ENCODE assay signal across 8 cellular contexts in the genomic region with DNA sequence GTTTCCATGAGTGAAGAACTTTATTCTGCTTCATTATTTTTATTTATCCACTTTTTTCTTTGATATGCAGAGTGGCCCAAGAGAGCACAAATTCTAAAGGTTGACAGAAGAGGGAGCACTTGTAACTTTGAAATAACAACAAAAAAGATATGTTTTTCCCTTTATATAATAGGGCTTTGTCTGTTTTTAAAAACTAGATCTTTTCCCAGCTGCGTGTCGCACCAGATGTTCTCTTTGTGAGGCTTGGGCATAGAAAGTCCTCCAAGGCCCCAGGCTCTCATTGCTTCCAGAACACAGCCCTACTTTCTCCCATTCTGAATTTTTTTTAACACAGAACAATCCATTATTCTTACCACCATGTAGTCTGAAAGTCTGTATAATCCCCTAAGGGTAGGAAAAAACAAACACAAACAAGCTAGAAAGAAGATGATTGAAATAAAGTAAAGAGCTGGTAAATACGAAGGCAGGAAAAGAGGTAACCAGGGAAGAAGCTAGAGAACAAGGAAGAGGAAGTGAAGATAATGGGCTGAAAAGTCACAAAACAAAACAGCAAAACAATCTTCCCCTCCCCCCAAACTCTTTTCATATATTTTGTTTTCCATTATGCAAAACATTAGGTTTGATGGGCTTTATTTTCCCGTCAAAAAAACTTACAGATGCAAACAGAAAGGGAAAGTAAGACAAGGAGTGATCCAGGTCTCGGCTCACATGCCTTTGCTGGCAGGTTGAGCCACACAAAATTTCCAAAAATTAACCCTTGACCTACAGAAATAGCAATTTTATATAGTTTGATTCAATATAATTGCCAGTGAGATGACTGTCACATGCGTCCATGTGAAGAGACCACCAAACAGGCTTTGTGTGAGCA.
A peak's percentile ranks its signal among the peaks of the same experiment; 100 is the strongest.
DNase-seq lines count a peak whose midpoint lies in the region; ATAC-seq and TF ChIP-seq lines count a peak whose summit lies in the region.

No MANE protein-coding gene starts in this region.

- no peaks in the 10 kb centered on the region for H3K27me3 ChIP-seq in PC-3 (ENCODE audit: low read length)
- H3K27me3 ChIP-seq in neural cell (ENCODE audit: insufficient read depth, low read depth, low read length): no peaks in the 10 kb centered on the region

- H3K36me3 ChIP-seq in PC-3 (ENCODE audit: low read depth, low read length): no peaks in the 10 kb centered on the region
- no peaks in the 10 kb centered on the region for H3K36me3 ChIP-seq in neural cell (ENCODE audit: insufficient read depth, low read length)

- H3K9ac ChIP-seq in PC-3 (ENCODE audit: low read length) (peak overlapping the region; percentile 16; the same call in 1 of the 2 replicates), neural cell (ENCODE audit: low read length) (no peak overlapping the region)

- H3K27ac ChIP-seq in PC-3 (ENCODE audit: low read length) (no peak overlapping the region), neural cell (ENCODE audit: low read length) (no peak overlapping the region)

- TF ChIP-seq CTCF in PC-3 (conservative IDR thresholded peaks at IDR 0.05; ENCODE audit: low read depth, low read length) (peak; percentile 77), epithelial cell of esophagus (IDR thresholded peaks at IDR 0.05; ENCODE audit: insufficient read depth, low read depth, low read length, missing control alignments) (peak; percentile 43), neural cell (IDR thresholded peaks at IDR 0.05; ENCODE audit: poor library complexity, severe bottlenecking) (peak; percentile 48)

- intact Hi-C loops in PC-3 (cut with micrococcal nuclease): loop anchor here (1.0 to 5.0 kb wide), 7 partner anchors 18 to 440 kb away; no protein-coding TSS in a partner anchor

- peak; percentile 55 for TF ChIP-seq RAD21 in neural cell (conservative IDR thresholded peaks at IDR 0.05)

- CTCF ChIA-PET in PC-3 (lab: Charles Lee): interaction anchor here (0.5 to 1.3 kb wide), 9 partner anchors 22 to 532 kb away, joined by 3 to 8 read pairs (median 4); a partner anchor contains a TSS

- H3K4me3 ChIP-seq in PC-3 (ENCODE audit: low read length) (no peak overlapping the region), epithelial cell of esophagus (ENCODE audit: low read length) (no peak overlapping the region), neural cell (ENCODE audit: low read length) (no peak overlapping the region)

- H3K9me2 ChIP-seq in PC-3 (replicated peaks; ENCODE audit: low read length): no peaks in the 10 kb centered on the region
- no peaks in the 10 kb centered on the region for H3K9me2 ChIP-seq in neural cell (ENCODE audit: insufficient read depth, low read length)

- H3K9me3 ChIP-seq in PC-3 (ENCODE audit: low read length): no peaks in the 10 kb centered on the region
- H3K9me3 ChIP-seq in neural cell (ENCODE audit: low read length): no peaks in the 10 kb centered on the region

- BruUV-seq in PC-3 (replicated peaks; lab: Mats Ljungman, UMichigan): no TSS peak

- POLR2A ChIA-PET in PC-3 (lab: Charles Lee; ENCODE audit: unreplicated experiment): interaction anchor here (0.5 kb wide), 1 partner anchor 393 kb away, joined by 3 read pairs; no protein-coding TSS in a partner anchor

- H3K4me1 ChIP-seq in PC-3 (ENCODE audit: insufficient read depth, low read length): peaks cover 25% of the 10 kb centered on the region

- DNase-seq in NCI-H748 (lab: John Stamatoyannopoulos, UW; ENCODE audit: unreplicated experiment) (peak; percentile 26), NCI-H748 treated with DMSO at 0.1 percent for 48 hours (lab: John Stamatoyannopoulos, UW) (no peak), PC-3 (peak; percentile 57), epithelial cell of esophagus (ENCODE audit: low read depth) (peak; percentile 16)

- H4K20me1 ChIP-seq in PC-3 (ENCODE audit: low read length) (no peaks in the 10 kb centered on the region), neural cell (ENCODE audit: insufficient read depth) (no peaks in the 10 kb centered on the region)

- no peak for TF ChIP-seq EP300 in neural cell (conservative IDR thresholded peaks at IDR 0.05; ENCODE audit: poor library complexity, severe bottlenecking)

- H3F3A ChIP-seq in PC-3 (ENCODE audit: low read length, unreplicated experiment): no peaks in the 10 kb centered on the region
- no peaks in the 10 kb centered on the region for H3F3A ChIP-seq in neural cell (ENCODE audit: insufficient read depth, low read length, poor library complexity, severe bottlenecking)

- H2AFZ ChIP-seq in PC-3 (ENCODE audit: low read length) (peak overlapping the region; percentile 77), neural cell (ENCODE audit: low read depth, low read length) (no peak overlapping the region)

- no peaks in the 10 kb centered on the region for H3K79me2 ChIP-seq in PC-3 (ENCODE audit: low read length)
- no peaks in the 10 kb centered on the region for H3K79me2 ChIP-seq in neural cell (replicated peaks; ENCODE audit: insufficient read depth, low read length)

- H3K4me2 ChIP-seq in PC-3 (ENCODE audit: low read length): peak overlapping the region; percentile 47
- H3K4me2 ChIP-seq in neural cell (ENCODE audit: low read length): no peak overlapping the region

- peak; percentile 78 for ATAC-seq in PC-3
- ATAC-seq in GM21528 (IDR thresholded peaks at IDR 0.05; ENCODE audit: low FRiP score, unreplicated experiment): no peak
- no peak for ATAC-seq in HG03045 (IDR thresholded peaks at IDR 0.05; ENCODE audit: unreplicated experiment)
- no peak for ATAC-seq in GM21717 (IDR thresholded peaks at IDR 0.05; ENCODE audit: unreplicated experiment)

TF ChIP-seq in neural cell, 6 proteins besides CTCF, POLR2A, EP300 and RAD21:
- TF ChIP-seq, protein P1, sequence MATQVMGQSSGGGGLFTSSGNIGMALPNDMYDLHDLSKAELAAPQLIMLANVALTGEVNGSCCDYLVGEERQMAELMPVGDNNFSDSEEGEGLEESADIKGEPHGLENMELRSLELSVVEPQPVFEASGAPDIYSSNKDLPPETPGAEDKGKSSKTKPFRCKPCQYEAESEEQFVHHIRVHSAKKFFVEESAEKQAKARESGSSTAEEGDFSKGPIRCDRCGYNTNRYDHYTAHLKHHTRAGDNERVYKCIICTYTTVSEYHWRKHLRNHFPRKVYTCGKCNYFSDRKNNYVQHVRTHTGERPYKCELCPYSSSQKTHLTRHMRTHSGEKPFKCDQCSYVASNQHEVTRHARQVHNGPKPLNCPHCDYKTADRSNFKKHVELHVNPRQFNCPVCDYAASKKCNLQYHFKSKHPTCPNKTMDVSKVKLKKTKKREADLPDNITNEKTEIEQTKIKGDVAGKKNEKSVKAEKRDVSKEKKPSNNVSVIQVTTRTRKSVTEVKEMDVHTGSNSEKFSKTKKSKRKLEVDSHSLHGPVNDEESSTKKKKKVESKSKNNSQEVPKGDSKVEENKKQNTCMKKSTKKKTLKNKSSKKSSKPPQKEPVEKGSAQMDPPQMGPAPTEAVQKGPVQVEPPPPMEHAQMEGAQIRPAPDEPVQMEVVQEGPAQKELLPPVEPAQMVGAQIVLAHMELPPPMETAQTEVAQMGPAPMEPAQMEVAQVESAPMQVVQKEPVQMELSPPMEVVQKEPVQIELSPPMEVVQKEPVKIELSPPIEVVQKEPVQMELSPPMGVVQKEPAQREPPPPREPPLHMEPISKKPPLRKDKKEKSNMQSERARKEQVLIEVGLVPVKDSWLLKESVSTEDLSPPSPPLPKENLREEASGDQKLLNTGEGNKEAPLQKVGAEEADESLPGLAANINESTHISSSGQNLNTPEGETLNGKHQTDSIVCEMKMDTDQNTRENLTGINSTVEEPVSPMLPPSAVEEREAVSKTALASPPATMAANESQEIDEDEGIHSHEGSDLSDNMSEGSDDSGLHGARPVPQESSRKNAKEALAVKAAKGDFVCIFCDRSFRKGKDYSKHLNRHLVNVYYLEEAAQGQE (IDR thresholded peaks at IDR 0.05; ENCODE audit: borderline replicate concordance): no peak
- peak; percentile 61 for TF ChIP-seq SMC3 (conservative IDR thresholded peaks at IDR 0.05; ENCODE audit: poor library complexity)
